In the genomic region with DNA sequence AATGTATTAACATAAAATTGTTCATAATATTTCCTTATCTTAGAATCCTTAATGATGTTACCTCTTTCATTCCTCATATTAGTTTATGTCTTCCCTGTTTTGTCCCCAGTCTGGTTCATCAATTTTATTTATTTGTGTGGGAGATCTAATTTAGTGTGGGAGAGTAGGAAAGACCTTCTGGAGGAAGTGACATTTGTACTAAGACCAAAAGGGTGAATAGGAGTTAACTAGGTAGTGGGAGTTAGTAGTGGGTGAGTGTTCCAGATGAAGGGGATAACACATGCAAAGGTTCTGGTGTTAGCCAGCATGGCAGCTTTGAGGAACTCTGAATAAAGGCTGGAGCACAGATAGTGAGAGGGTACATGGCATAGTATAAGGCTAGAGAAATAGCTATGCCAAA, we compare ENCODE assay signal across 21 cellular contexts. TPM values are rescaled to one million over a fixed set of nuclear protein-coding genes. Genes with fewer than 3 reads are reported as not detected.
"Had no signal": no experiment of that assay in that cellular context is flagged by ENCODE, and none has a peak within 500 bp of the region (broad histone marks: within the 10 kb centered on the region; RNA-seq: fewer than 3 reads in every experiment).

No MANE protein-coding gene starts in this region.

- H3K4me1 ChIP-seq: Peyer's patch, SJCRH30 had no signal

- H3K36me3 ChIP-seq: Peyer's patch, SJCRH30 had no signal

- H3K4me3 ChIP-seq: Peyer's patch, SJCRH30 had no signal

- H3K27me3 ChIP-seq: Peyer's patch, SJCRH30 had no signal

- DNase-seq: KBM-7, MV-4-11, NCI-H1092, NCI-H1105 treated with DMSO at 0.1 percent for 48 hours, NCI-H1436, NCI-H187, NCI-H2029, NCI-H2081 treated with DMSO at 0.1 percent for 48 hours, NCI-H2171, NCI-H226, NCI-H446, NCI-H510A, NCI-H524 treated with DMSO at 0.1 percent for 48 hours, NCI-H69, NCI-H774, Peyer's patch, SHP77 treated with DMSO at 0.1 percent for 48 hours, SJCRH30 had no signal

- H3K27ac ChIP-seq: Peyer's patch, SJCRH30 had no signal

- ATAC-seq: Right ventricle myocardium inferior, SK-N-SH treated with all-trans-retinoic acid at 6 μM for 48 hours had no signal

- H3K9me3 ChIP-seq: Peyer's patch, SJCRH30 had no signal

RNA-seq across cellular contexts. Expression of a gene that starts 21.4 kb away (rescaled TPM):
- total RNA-seq: T-helper 1 cell treated with Interleukin-12 subunit alpha and Interleukin-12 subunit beta and Interleukin-4 antibody, amounts not matched to agents 30 ng/mL and 1 ng/mL, for 36 hours had no signal
